In the genomic region with DNA sequence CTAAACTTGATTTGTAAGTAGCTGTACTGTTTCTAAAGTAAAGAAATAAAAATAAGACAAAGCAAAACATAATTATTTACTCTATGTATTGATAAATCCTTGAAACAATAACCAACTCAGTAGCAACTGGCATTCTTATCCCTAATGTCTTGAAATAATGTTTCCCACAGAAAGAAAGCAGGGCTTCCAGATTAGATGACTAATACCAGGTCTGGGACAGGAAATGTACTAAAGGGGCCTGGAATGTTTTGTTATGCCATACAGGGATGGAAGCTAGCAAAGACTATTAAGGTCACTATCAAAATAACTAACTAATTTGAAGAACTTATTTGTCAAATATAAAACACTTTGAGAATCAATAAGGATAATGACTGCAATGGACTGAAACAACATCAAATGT, we compare ENCODE assay signal across 12 cellular contexts.
DNase-seq lines count a peak whose midpoint lies in the region; TF ChIP-seq lines count a peak whose summit lies in the region.
"Had no signal": no experiment of that assay in that cellular context is flagged by ENCODE, and none has a peak within 500 bp of the region (broad histone marks: within the 10 kb centered on the region; RNA-seq: fewer than 3 reads in every experiment).

No MANE protein-coding gene starts in this region.

- no peak overlapping the region for H2AFZ ChIP-seq in mammary epithelial cell (ENCODE audit: low read depth, low read length)

- no peaks in the 10 kb centered on the region for H4K20me1 ChIP-seq in mammary epithelial cell (ENCODE audit: insufficient read depth, low read length)

- no peaks in the 10 kb centered on the region for H3K36me3 ChIP-seq in A673 (ENCODE audit: insufficient read depth, low read length, poor library complexity, severe bottlenecking)
- no peaks in the 10 kb centered on the region for H3K36me3 ChIP-seq in mammary epithelial cell (ENCODE audit: insufficient read depth, low read length)
- H3K36me3 ChIP-seq in testis (ENCODE audit: low read depth, missing control alignments): no peaks in the 10 kb centered on the region

- intact Hi-C loops in A673 (cut with micrococcal nuclease; ENCODE audit: unreplicated experiment): no loop called here
- intact Hi-C loops in mammary epithelial cell (cut with micrococcal nuclease): loop anchor here (2.0 kb wide), 1 partner anchor 46 kb away; no protein-coding TSS in a partner anchor
- intact Hi-C loops in testis (cut with DNase I; ENCODE audit: low total_unique reads): no loop called here

- H3K27ac ChIP-seq in A673 (ENCODE audit: low read depth, low read length, poor library complexity, severe bottlenecking) (no peak overlapping the region), mammary epithelial cell (ENCODE audit: insufficient read depth, low read depth, low read length) (peak overlapping the region; percentile 40), testis (no peak overlapping the region)

- no peaks in the 10 kb centered on the region for H3K27me3 ChIP-seq in A673 (replicated peaks; ENCODE audit: insufficient read depth, low read depth, low read length, poor library complexity)
- H3K27me3 ChIP-seq in mammary epithelial cell (ENCODE audit: insufficient read depth, low read length): no peaks in the 10 kb centered on the region
- H3K27me3 ChIP-seq in testis: no peaks in the 10 kb centered on the region

- H3K4me1 ChIP-seq in A673 (ENCODE audit: insufficient read depth, low read length, poor library complexity, severe bottlenecking) (peaks cover 9% of the 10 kb centered on the region), mammary epithelial cell (ENCODE audit: insufficient read depth, low read length) (peaks cover 11% of the 10 kb centered on the region), testis (no peaks in the 10 kb centered on the region)

- peak overlapping the region; percentile 68 for H3K4me2 ChIP-seq in mammary epithelial cell (ENCODE audit: insufficient read depth, low read depth, low read length)

- no peak overlapping the region for H3K9ac ChIP-seq in mammary epithelial cell (ENCODE audit: insufficient read depth, low read length)

- in situ Hi-C loops in mammary epithelial cell (cut with MboI; ENCODE audit: low sequenced_read_pairs in 2 of 2): no loop called here

- DNase-seq in A673 (ENCODE audit: low spot score) (peak; percentile 60), HT1080 (ENCODE audit: low read depth) (peak; percentile 83), mammary epithelial cell (peak; percentile 59), iris pigment epithelial cell (ENCODE audit: low read depth) (peak; percentile 84), SKM-1 treated with dmso at 0.1 percent for 144 hours (lab: John Stamatoyannopoulos, UW; ENCODE audit: unreplicated experiment) (no peak), SHP77 treated with DMSO at 0.1 percent for 48 hours (lab: John Stamatoyannopoulos, UW) (no peak), hypothalamus (lab: John Stamatoyannopoulos, UW) (no peak), testis (no peak)
- DNase-seq: GDM1, hippocampal formation, NCI-H1436 treated with DMSO at 0.1 percent for 48 hours, retina had no signal

- CTCF ChIA-PET in A673 (lab: Charles Lee) (no interaction called here), mammary epithelial cell (lab: Charles Lee; ENCODE audit: low non-redundant PET) (no interaction called here)

- H3K4me3 ChIP-seq in A673 (ENCODE audit: low read depth, low read length, poor library complexity, severe bottlenecking) (no peak overlapping the region), mammary epithelial cell (replicated peaks in 1 of 3; ENCODE audit: insufficient read depth in 1 of 3, low read depth in 2 of 3, low read length in 3 of 3) (no peak overlapping the region), testis (no peak overlapping the region)

- TF ChIP-seq CTCF in A673 (conservative IDR thresholded peaks at IDR 0.05; ENCODE audit: low read depth, low read length) (no peak), mammary epithelial cell (conservative IDR thresholded peaks at IDR 0.05 in 1 of 2, IDR thresholded peaks at IDR 0.05 in 1 of 2; ENCODE audit: extremely low read depth in 1 of 2, insufficient read depth in 1 of 2, low read depth in 1 of 2, low read length in 2 of 2) (no peak), testis (IDR thresholded peaks at IDR 0.05) (no peak)

- H3K9me3 ChIP-seq in A673 (ENCODE audit: low read depth, low read length, poor library complexity, severe bottlenecking) (no peaks in the 10 kb centered on the region), mammary epithelial cell (replicated peaks; ENCODE audit: insufficient read depth, low read length) (no peaks in the 10 kb centered on the region), testis (no peaks in the 10 kb centered on the region)

- BruUV-seq in A673 (replicated peaks; lab: Mats Ljungman, UMichigan) (no TSS peak), mammary epithelial cell (replicated peaks; lab: Mats Ljungman, UMichigan) (no TSS peak)

- POLR2A ChIA-PET in A673 (lab: Charles Lee; ENCODE audit: low non-redundant PET): no interaction called here

- dilution Hi-C loops in mammary epithelial cell (cut with HindIII; ENCODE audit: low sequenced_read_pairs): no loop called here

- H3K79me2 ChIP-seq in mammary epithelial cell (ENCODE audit: insufficient read depth, low read length): no peaks in the 10 kb centered on the region

- TF ChIP-seq POLR2A in testis (IDR thresholded peaks at IDR 0.05): no peak

Comparison
In these comparisons a context has a peak if more than half of its experiments do, and no peak if none do; other contexts are left out.
1. DNase-seq: peak in A673 (single experiment), HT1080 (single experiment), mammary epithelial cell (single experiment) and iris pigment epithelial cell (single experiment); none in SKM-1 treated with dmso at 0.1 percent for 144 hours (single experiment), SHP77 treated with DMSO at 0.1 percent for 48 hours (single experiment), hypothalamus (0 of 51) and testis (single experiment).